In genomic region chr19:50328257-50329145, GRCh38 we compare ENCODE assay signal across 7 cellular contexts. TPM values are rescaled to one million over a fixed set of nuclear protein-coding genes. Genes with fewer than 3 reads are reported as not detected.
DNase-seq lines count a peak whose midpoint lies in the region; ATAC-seq and TF ChIP-seq lines count a peak whose summit lies in the region.

No MANE protein-coding gene starts in this region.

- H3K4me1 ChIP-seq in Karpas-422 (ENCODE audit: low read length): peaks cover 73% of the 10 kb centered on the region
- peaks cover 13% of the 10 kb centered on the region for H3K4me1 ChIP-seq in neural progenitor cell

- no peak overlapping the region for H2AFZ ChIP-seq in Karpas-422 (ENCODE audit: low read length)
- H2AFZ ChIP-seq in neural progenitor cell (replicated peaks): no peak overlapping the region

- no peaks in the 10 kb centered on the region for H3K36me3 ChIP-seq in Karpas-422 (ENCODE audit: insufficient read depth, low read length)
- no peaks in the 10 kb centered on the region for H3K36me3 ChIP-seq in brain microvascular endothelial cell (replicated peaks)
- H3K36me3 ChIP-seq in neural progenitor cell: no peaks in the 10 kb centered on the region

- H3K27me3 ChIP-seq in Karpas-422 (ENCODE audit: low read length): no peaks in the 10 kb centered on the region
- peaks cover 39% of the 10 kb centered on the region for H3K27me3 ChIP-seq in brain microvascular endothelial cell (replicated peaks)
- peaks cover 29% of the 10 kb centered on the region for H3K27me3 ChIP-seq in neural progenitor cell

- H3K4me3 ChIP-seq in Karpas-422 (ENCODE audit: low read length) (peak overlapping the region; percentile 64), brain microvascular endothelial cell (ENCODE audit: low read depth, low read length) (no peak overlapping the region), neural progenitor cell (peak overlapping the region; percentile 47)

- H3K27ac ChIP-seq in Karpas-422 (ENCODE audit: low read length) (no peak overlapping the region), brain microvascular endothelial cell (no peak overlapping the region), neural progenitor cell (no peak overlapping the region)

- H3K9me3 Mint-ChIP-seq in neural progenitor cell: no peaks in the 10 kb centered on the region

- TF ChIP-seq CTCF in GM12873 (IDR thresholded peaks at IDR 0.05; ENCODE audit: insufficient read depth, low read depth, low read length, missing control alignments) (peak; percentile 20), brain microvascular endothelial cell (IDR thresholded peaks at IDR 0.05; ENCODE audit: low read depth, low read length, missing control alignments) (peak; percentile 12), neural progenitor cell (IDR thresholded peaks at IDR 0.05) (peak; percentile 7)

- no peaks in the 10 kb centered on the region for H3K9me3 ChIP-seq in Karpas-422 (ENCODE audit: low read length)
- H3K9me3 ChIP-seq in neural progenitor cell (ENCODE audit: low read depth): no peaks in the 10 kb centered on the region

- H3K79me2 ChIP-seq in Karpas-422 (ENCODE audit: low read length) (no peaks in the 10 kb centered on the region; the same call in 1 of the 2 replicates), neural progenitor cell (ENCODE audit: low read depth) (peaks cover 16% of the 10 kb centered on the region)

- ATAC-seq in GM21367 (IDR thresholded peaks at IDR 0.05; ENCODE audit: unreplicated experiment): peak; percentile 8

- H3K4me2 ChIP-seq in Karpas-422 (ENCODE audit: low read depth, low read length, poor library complexity, severe bottlenecking): peak overlapping the region; percentile 71
- H3K4me2 ChIP-seq in neural progenitor cell: peak overlapping the region; percentile 82

- DNase-seq in Karpas-422 (peak; percentile 82), brain microvascular endothelial cell (no peak), neural progenitor cell (ENCODE audit: low spot score) (peak; percentile 55), NCI-H526 treated with DMSO at 0.1 percent for 48 hours (lab: John Stamatoyannopoulos, UW) (no peak), HPDE6-E6E7 (ENCODE audit: extremely low spot score) (no peak)

- no peaks in the 10 kb centered on the region for H3K9me2 ChIP-seq in Karpas-422 (replicated peaks; ENCODE audit: insufficient read depth, low read length)

- H3K4me1 Mint-ChIP-seq in neural progenitor cell: peaks cover 56% of the 10 kb centered on the region

- in situ Hi-C loops in brain microvascular endothelial cell (cut with HindIII; ENCODE audit: low pct_ligation_motif_present, low sequenced_read_pairs): no loop called here

- H3F3A ChIP-seq in neural progenitor cell (ENCODE audit: low read depth): peaks cover 38% of the 10 kb centered on the region

- no peaks in the 10 kb centered on the region for H3K36me3 Mint-ChIP-seq in neural progenitor cell

- peak overlapping the region; percentile 94 for H3K4me3 Mint-ChIP-seq in neural progenitor cell

- H4K20me1 ChIP-seq in Karpas-422 (ENCODE audit: insufficient read depth, low read depth, low read length) (peaks cover 48% of the 10 kb centered on the region), neural progenitor cell (ENCODE audit: low read depth) (peaks cover 48% of the 10 kb centered on the region)

- H3K9ac ChIP-seq in Karpas-422 (ENCODE audit: low read length): peak overlapping the region; percentile 68
- no peak overlapping the region for H3K9ac ChIP-seq in neural progenitor cell

- peaks cover 37% of the 10 kb centered on the region for H3K27me3 Mint-ChIP-seq in neural progenitor cell (ENCODE audit: insufficient read depth, low read depth)

- no peak overlapping the region for H3K27ac Mint-ChIP-seq in neural progenitor cell

RNA-seq across cellular contexts. Expression of gene KCNC3, which starts 0.7 kb away (rescaled TPM):
- total RNA-seq in Karpas-422 (2014; rRNA removed; shearing (Covaris generic); ENCODE audit: low replicate concordance): 10.8 and 18.1 TPM in 2 replicates
- 0.41 and 1.2 TPM in 2 replicates for total RNA-seq in neural progenitor cell (ENCODE audit: low replicate concordance)

RNA-seq across cellular contexts. Expression of gene NAPSA, which starts 36.9 kb away (rescaled TPM):
- 0.11 and 2.3 TPM in 2 replicates for total RNA-seq in Karpas-422 (2014; rRNA removed; shearing (Covaris generic); ENCODE audit: low replicate concordance)
- total RNA-seq in neural progenitor cell (ENCODE audit: low replicate concordance): 0.11 and 2.3 TPM in 2 replicates

RNA-seq across cellular contexts. Expression of gene NR1H2, which starts 47.8 kb away (rescaled TPM):
- 68.2 and 120 TPM in 2 replicates for total RNA-seq in Karpas-422 (2014; rRNA removed; shearing (Covaris generic); ENCODE audit: low replicate concordance)
- 25.4 and 47.2 TPM in 2 replicates for total RNA-seq in neural progenitor cell (ENCODE audit: low replicate concordance)

RNA-seq across cellular contexts. Expression of gene POLD1, which starts 55.6 kb away (rescaled TPM):
- 53.4 and 98.8 TPM in 2 replicates for total RNA-seq in Karpas-422 (2014; rRNA removed; shearing (Covaris generic); ENCODE audit: low replicate concordance)
- 36.7 and 123 TPM in 2 replicates for total RNA-seq in neural progenitor cell (ENCODE audit: low replicate concordance)

Comparison
In these comparisons a context has a peak if more than half of its experiments do, and no peak if none do; other contexts are left out.
1. DNase-seq: peak in Karpas-422 (single experiment) and neural progenitor cell (single experiment); none in brain microvascular endothelial cell (single experiment), NCI-H526 treated with DMSO at 0.1 percent for 48 hours (single experiment) and HPDE6-E6E7 (single experiment).
2. Peak in every context shown above with its lines, with median percentiles within 50 percentile points of each other: CTCF ChIP-seq.